In the genomic region with DNA sequence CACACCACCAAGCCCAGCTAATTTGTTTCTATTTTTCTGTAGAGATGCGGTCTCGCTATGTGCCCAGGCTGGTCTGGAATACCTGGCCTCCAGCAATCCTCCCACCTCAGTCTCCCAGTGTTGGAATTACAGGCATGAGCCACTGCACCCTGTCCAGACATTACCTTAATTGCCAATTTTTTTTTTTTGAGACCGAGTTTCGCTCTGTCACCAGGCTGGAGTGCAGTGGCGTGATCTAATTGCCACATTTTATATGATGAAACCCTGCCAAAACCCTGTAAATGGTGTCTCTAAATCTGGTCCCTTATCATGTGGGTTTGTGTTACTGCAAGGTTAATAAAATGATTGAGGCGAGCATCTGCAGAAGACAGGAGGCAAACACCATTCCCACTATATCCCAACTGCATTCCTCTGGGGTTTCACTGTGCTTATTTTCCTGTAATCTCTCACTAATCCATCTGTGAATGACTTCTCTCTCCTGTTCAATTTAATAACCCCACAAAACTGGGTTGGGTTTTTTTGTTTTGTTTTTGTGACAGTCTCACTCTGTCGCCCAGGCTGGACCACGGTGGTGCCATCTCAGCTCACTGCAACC, we compare ENCODE assay signal across 24 cellular contexts.
"Had no signal": no experiment of that assay in that cellular context is flagged by ENCODE, and none has a peak within 500 bp of the region (broad histone marks: within the 10 kb centered on the region; RNA-seq: fewer than 3 reads in every experiment).

No MANE protein-coding gene starts in this region.

- H3K27ac ChIP-seq: colonic mucosa, esophagus squamous epithelium, gastrocnemius medialis, heart right ventricle, left lung had no signal

- ATAC-seq: effector memory CD8-positive, alpha-beta T cell; esophagus mucosa; gastrocnemius medialis; heart right ventricle; left cardiac atrium; left lung; left ventricle myocardium superior had no signal

- H3K27me3 ChIP-seq: colonic mucosa, esophagus squamous epithelium, gastrocnemius medialis, heart right ventricle, left lung had no signal

- H3K27ac Mint-ChIP-seq: dendritic cell treated with granulocyte-macrophage colony-stimulating factor and Interleukin-4, amounts not matched to agents 40 ng/mL and 50 ng/mL, for 4 days; effector memory CD8-positive, alpha-beta T cell; endodermal cell; memory B cell had no signal

- H3K4me1 Mint-ChIP-seq: endodermal cell, memory B cell had no signal

- H3K4me1 ChIP-seq: colonic mucosa, gastrocnemius medialis had no signal

- H3K4me3 ChIP-seq: colonic mucosa, esophagus squamous epithelium, gastrocnemius medialis, heart right ventricle, left lung, lung had no signal

- H3K9me3 Mint-ChIP-seq: dendritic cell treated with granulocyte-macrophage colony-stimulating factor and Interleukin-4, amounts not matched to agents 40 ng/mL and 50 ng/mL, for 4 days; effector memory CD8-positive, alpha-beta T cell; memory B cell had no signal

- H3K9me3 ChIP-seq: colonic mucosa, gastrocnemius medialis had no signal

- DNase-seq: colonic mucosa; cortex of kidney; effector CD8-positive, alpha-beta T cell; effector memory CD8-positive, alpha-beta T cell; endodermal cell; erythroblast; esophagus squamous epithelium; foreskin fibroblast; foreskin melanocyte; gastrocnemius medialis; glutamatergic neuron; head of caudate nucleus; heart right ventricle; hippocampal formation; left cardiac atrium; left lung; left ventricle myocardium superior; mammary epithelial cell; mesendoderm; midbrain had no signal

- H3K27me3 Mint-ChIP-seq: dendritic cell treated with granulocyte-macrophage colony-stimulating factor and Interleukin-4, amounts not matched to agents 40 ng/mL and 50 ng/mL, for 4 days; effector memory CD8-positive, alpha-beta T cell; memory B cell had no signal

- H3K36me3 ChIP-seq: colonic mucosa had no signal

- H3K4me3 Mint-ChIP-seq: dendritic cell treated with granulocyte-macrophage colony-stimulating factor and Interleukin-4, amounts not matched to agents 40 ng/mL and 50 ng/mL, for 4 days; effector memory CD8-positive, alpha-beta T cell; endodermal cell; memory B cell had no signal
